ENCODE assay signal across 8 cellular contexts in the genomic region with DNA sequence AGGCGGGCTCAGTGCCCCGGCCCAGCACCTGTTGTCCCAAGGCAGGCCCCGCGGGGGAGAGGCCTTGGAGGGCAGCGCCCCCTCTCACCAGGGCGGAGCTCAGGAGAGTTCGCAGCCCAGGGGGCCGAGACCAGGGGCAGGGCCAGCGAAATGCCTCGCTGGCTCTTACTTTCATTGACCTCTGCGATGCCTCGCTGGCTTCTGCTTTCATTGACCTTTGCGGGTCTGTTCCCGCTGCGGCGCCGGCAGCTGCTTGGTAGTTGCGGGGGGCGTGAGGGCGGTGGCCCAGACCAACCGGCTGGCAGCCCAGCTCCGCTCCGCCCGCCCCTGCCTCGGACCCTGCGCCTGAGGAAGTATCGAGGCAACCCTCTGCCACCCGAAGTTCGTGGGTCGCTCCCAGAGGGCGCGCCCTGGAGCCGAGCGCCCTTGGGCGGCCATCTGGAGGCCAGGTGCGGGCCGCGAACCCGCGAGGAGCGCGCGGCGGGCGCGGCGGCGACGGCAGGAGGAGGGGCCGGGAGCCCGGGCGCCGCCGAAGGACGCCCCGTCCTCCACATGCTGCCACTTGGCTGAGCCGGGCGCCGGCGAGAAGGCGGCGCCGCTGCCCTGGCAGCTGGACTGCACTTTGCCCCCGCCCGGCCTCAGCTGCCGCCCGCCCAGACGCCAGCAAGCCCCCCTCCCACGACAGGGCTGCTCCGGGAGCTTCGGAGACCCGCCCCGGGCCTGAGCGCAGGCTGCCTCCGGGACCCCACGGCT.
DNase-seq lines count a peak whose midpoint lies in the region; ATAC-seq and TF ChIP-seq lines count a peak whose summit lies in the region.

No MANE protein-coding gene starts in this region.

- peaks cover 11 to 17% (median 15%) of the 10 kb centered on the region in 11 experiments; a peak in 19 of 22 replicates for H3K9me3 ChIP-seq in BLaER1 treated with 17β-estradiol and CSF1 and Interleukin-3, amounts not matched to agents 10 nM and 100 nM (replicated peaks in 1 of 11)
- H3K9me3 ChIP-seq in adrenal gland (replicated peaks in 1 of 3) (no peaks in the 10 kb centered on the region), prostate gland (no peaks in the 10 kb centered on the region)

- no peak overlapping the region for H3K27ac ChIP-seq in BLaER1 treated with 17β-estradiol and CSF1 and Interleukin-3, amounts not matched to agents 10 nM and 100 nM
- H3K27ac ChIP-seq in adrenal gland (peak overlapping the region in 4 of 5 donors; percentile 61 to 86 (median 78)), prostate gland (peak overlapping the region; percentile 76 to 80)

- WGBS in adrenal gland, 4 donors, result 0 to 9% (median 1%) methylated on average over 6 to 76 of the region's 76 CpGs
- WGBS in prostate gland, result 0% methylated on average over 35 of the region's 76 CpGs

- no peak overlapping the region for H3K9ac ChIP-seq in BLaER1 treated with 17β-estradiol and CSF1 and Interleukin-3, amounts not matched to agents 10 nM and 100 nM

- ATAC-seq in GM18520 (IDR thresholded peaks at IDR 0.05; ENCODE audit: unreplicated experiment), result peak; percentile 66
- peak; percentile 49 for ATAC-seq in HG02938 (IDR thresholded peaks at IDR 0.05; ENCODE audit: unreplicated experiment)

- H3K27me3 ChIP-seq in BLaER1 treated with 17β-estradiol and CSF1 and Interleukin-3, amounts not matched to agents 10 nM and 100 nM, result peaks cover 34 to 50% (median 45%) of the 10 kb centered on the region in 11 experiments
- H3K27me3 ChIP-seq in adrenal gland (no peaks in the 10 kb centered on the region), prostate gland (replicated peaks; ENCODE audit: insufficient read depth) (no peaks in the 10 kb centered on the region)

- H3K4me1 ChIP-seq in BLaER1 treated with 17β-estradiol and CSF1 and Interleukin-3, amounts not matched to agents 10 nM and 100 nM, result peaks cover 0 to 10% (median 3%) of the 10 kb centered on the region in 10 experiments; a peak in 4 of 20 replicates
- H3K4me1 ChIP-seq in adrenal gland (replicated peaks in 1 of 2) (peaks cover 15 to 17% of the 10 kb centered on the region in 2 donors), prostate gland (replicated peaks) (peaks cover 4% of the 10 kb centered on the region)

- DNase-seq in NCI-H460 (ENCODE audit: extremely low read depth, low read depth), result peak; percentile 11
- peak; percentile 54 to 67 (median 57) for DNase-seq in adrenal gland
- DNase-seq in hippocampal formation (lab: John Stamatoyannopoulos, UW), result peak; percentile 58 to 65
- DNase-seq in prostate gland (ENCODE audit: low spot score), result peak; percentile 35
- no peak for DNase-seq in activated effector memory CD4-positive, alpha-beta T cell treated with Interleukin-2 at 50 U/mL for 16 hours

- intact Hi-C loops in adrenal gland (cut with DNase I) (no loop called here), prostate gland (cut with DNase I) (loop anchor here (1.0 to 10.0 kb wide), 4 partner anchors 58 to 376 kb away; a partner anchor contains a TSS)

- no peaks in the 10 kb centered on the region for H3K36me3 ChIP-seq in BLaER1 treated with 17β-estradiol and CSF1 and Interleukin-3, amounts not matched to agents 10 nM and 100 nM
- H3K36me3 ChIP-seq in adrenal gland (replicated peaks in 1 of 2), result no peaks in the 10 kb centered on the region
- no peaks in the 10 kb centered on the region for H3K36me3 ChIP-seq in prostate gland

- TF ChIP-seq POLR2A in adrenal gland (IDR thresholded peaks at IDR 0.05) (peak in 1 of 2 donors; percentile 30), prostate gland (IDR thresholded peaks at IDR 0.05) (no peak)

- peak overlapping the region in 6 of 10 experiments; percentile 10 to 43 (median 26); a peak in 10 of 20 replicates for H3K4me3 ChIP-seq in BLaER1 treated with 17β-estradiol and CSF1 and Interleukin-3, amounts not matched to agents 10 nM and 100 nM
- H3K4me3 ChIP-seq in adrenal gland (peak overlapping the region; percentile 0 to 77 (median 47)), prostate gland (peak overlapping the region; percentile 46 to 49)

- TF ChIP-seq CTCF in adrenal gland (IDR thresholded peaks at IDR 0.05) (peak; percentile 2 to 57 (median 44)), prostate gland (IDR thresholded peaks at IDR 0.05) (peak in 3 of 4 experiments; percentile 32 to 61 (median 51))

- H4K20me1 ChIP-seq in BLaER1 treated with 17β-estradiol and CSF1 and Interleukin-3, amounts not matched to agents 10 nM and 100 nM, result peaks cover 0 to 6% (median 0%) of the 10 kb centered on the region in 11 experiments; a peak in 2 of 22 replicates

- H3K4me2 ChIP-seq in BLaER1 treated with 17β-estradiol and CSF1 and Interleukin-3, amounts not matched to agents 10 nM and 100 nM, result peak overlapping the region; percentile 18 to 50 (median 31); a peak in 21 of 22 replicates

Comparison
In these comparisons a context has a peak if more than half of its experiments do, and no peak if none do; other contexts are left out.
1. H3K27ac ChIP-seq: peak in adrenal gland (4 of 5) and prostate gland (2 of 2); none in BLaER1 treated with 17β-estradiol and CSF1 and Interleukin-3, amounts not matched to agents 10 nM and 100 nM (0 of 11).
2. Peak in every context shown above with its lines, with median percentiles within 50 percentile points of each other: H3K4me3 ChIP-seq.